In genomic region chr4:144355809-144356757, GRCh38 we compare ENCODE assay signal across 8 cellular contexts.
DNase-seq lines count a peak whose midpoint lies in the region; ATAC-seq and TF ChIP-seq lines count a peak whose summit lies in the region.

No MANE protein-coding gene starts in this region.

- DNase-seq in AG20443 (ENCODE audit: low spot score) (peak; percentile 66), NOMO-1 (lab: John Stamatoyannopoulos, UW; ENCODE audit: unreplicated experiment in 2 of 2) (peak; percentile 88 to 89), choroid plexus epithelial cell (ENCODE audit: low read depth) (peak; percentile 99), neural progenitor cell (ENCODE audit: low spot score) (peak; percentile 88), OCI-M2 (lab: John Stamatoyannopoulos, UW; ENCODE audit: unreplicated experiment) (no peak)
- DNase-seq in activated naive CD4-positive, alpha-beta T cell (lab: John Stamatoyannopoulos, UW), result no peak

- peak overlapping the region; percentile 79 for H3K4me3 Mint-ChIP-seq in neural progenitor cell

- no peaks in the 10 kb centered on the region for H4K20me1 ChIP-seq in neural progenitor cell (ENCODE audit: low read depth)

- H3K9me3 Mint-ChIP-seq in neural progenitor cell, result peaks cover 2% of the 10 kb centered on the region

- no peaks in the 10 kb centered on the region for H3K36me3 ChIP-seq in neural progenitor cell

- H3K4me1 Mint-ChIP-seq in neural progenitor cell, result peaks cover 69% of the 10 kb centered on the region

- no peaks in the 10 kb centered on the region for H3K27me3 ChIP-seq in neural progenitor cell

- peaks cover 32% of the 10 kb centered on the region for H3F3A ChIP-seq in neural progenitor cell (ENCODE audit: low read depth)

- peaks cover 6% of the 10 kb centered on the region for H3K27me3 Mint-ChIP-seq in neural progenitor cell (ENCODE audit: insufficient read depth, low read depth)

- peak overlapping the region; percentile 78 for H3K27ac ChIP-seq in neural progenitor cell

- ATAC-seq in GM18868 (IDR thresholded peaks at IDR 0.05; ENCODE audit: unreplicated experiment), result peak; percentile 96
- ATAC-seq in HG02943 (IDR thresholded peaks at IDR 0.05; ENCODE audit: low read depth, unreplicated experiment), result peak; percentile 75

- peaks cover 59% of the 10 kb centered on the region for H3K4me1 ChIP-seq in neural progenitor cell

- TF ChIP-seq CTCF in choroid plexus epithelial cell (conservative IDR thresholded peaks at IDR 0.05; ENCODE audit: low read depth, low read length) (peak; percentile 27), neural progenitor cell (IDR thresholded peaks at IDR 0.05) (peak; percentile 44)

- no peaks in the 10 kb centered on the region for H3K36me3 Mint-ChIP-seq in neural progenitor cell

- H3K9ac ChIP-seq in neural progenitor cell, result no peak overlapping the region

- H3K27ac Mint-ChIP-seq in neural progenitor cell, result peak overlapping the region; percentile 61

- peak overlapping the region; percentile 60 for H3K4me2 ChIP-seq in neural progenitor cell

- no peaks in the 10 kb centered on the region for H3K79me2 ChIP-seq in neural progenitor cell (ENCODE audit: low read depth)

- no peaks in the 10 kb centered on the region for H3K9me3 ChIP-seq in neural progenitor cell (ENCODE audit: low read depth)

- H3K4me3 ChIP-seq in choroid plexus epithelial cell (ENCODE audit: low read depth, low read length) (no peak overlapping the region), neural progenitor cell (peak overlapping the region; percentile 20)

- H2AFZ ChIP-seq in neural progenitor cell (replicated peaks), result no peak overlapping the region

Comparison
In these comparisons a context has a peak if more than half of its experiments do, and no peak if none do; other contexts are left out.
1. DNase-seq: peak in AG20443 (single experiment), NOMO-1 (2 of 2), choroid plexus epithelial cell (single experiment) and neural progenitor cell (single experiment); none in activated naive CD4-positive, alpha-beta T cell (0 of 4) and OCI-M2 (single experiment).